Comparison of ENCODE assay signal across 28 cellular contexts in the genomic region with DNA sequence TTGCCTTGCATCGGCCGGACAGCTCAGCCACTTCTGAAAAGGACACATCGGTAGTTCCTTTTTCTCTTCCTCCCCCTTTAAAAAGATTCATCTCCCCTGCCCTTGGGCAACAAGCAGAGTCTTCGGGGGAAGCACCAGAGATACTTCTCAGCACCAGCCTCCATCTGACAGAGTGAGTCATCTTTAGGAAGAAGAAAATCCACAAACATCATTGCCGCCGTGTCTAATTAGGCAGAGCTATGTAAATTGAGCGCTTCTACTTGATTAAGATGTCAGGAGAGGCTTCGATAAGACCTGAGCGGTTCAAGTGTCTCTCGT.
"Had no signal": no experiment of that assay in that cellular context is flagged by ENCODE, and none has a peak within 500 bp of the region (broad histone marks: within the 10 kb centered on the region; RNA-seq: fewer than 3 reads in every experiment).

No MANE protein-coding gene starts in this region.

- H3K27ac ChIP-seq: brain microvascular endothelial cell, esophagus muscularis mucosa, foreskin keratinocyte, gastrocnemius medialis, heart left ventricle, WERI-Rb-1 had no signal

- H3K27me3 ChIP-seq: brain microvascular endothelial cell had no signal

- H3K4me3 ChIP-seq: esophagus muscularis mucosa, gastrocnemius medialis, heart left ventricle had no signal

- H3K36me3 ChIP-seq: brain microvascular endothelial cell, esophagus muscularis mucosa, gastrocnemius medialis, heart left ventricle, WERI-Rb-1 had no signal

- H3K9me3 ChIP-seq: esophagus muscularis mucosa, gastrocnemius medialis, heart left ventricle had no signal

- H3K4me1 ChIP-seq: esophagus muscularis mucosa, foreskin keratinocyte, gastrocnemius medialis, heart left ventricle had no signal

- ATAC-seq: activated CD4-positive, CD25-positive, alpha-beta regulatory T cell treated with anti-CD3 and anti-CD28 coated beads, Interleukin-2, amount 50 U/mL, for 24 hours; activated CD8-positive, alpha-beta T cell treated with anti-CD3 and anti-CD28 coated beads for 36 hours; activated T-cell treated with anti-CD3 and anti-CD28 coated beads, Interleukin-2, amount 50 U/mL, for 4 hours; activated T-helper 17 cell treated with anti-CD3 and anti-CD28 coated beads, Interleukin-2, amount 50 U/mL, for 72 hours; effector memory CD8-positive, alpha-beta T cell; foreskin keratinocyte; gastrocnemius medialis; heart left ventricle had no signal

- DNase-seq: activated B cell treated with CpG ODN at 0.5 μM for 24 hours; activated CD4-positive, alpha-beta T cell treated with anti-CD3 and anti-CD28 coated beads for 48 hours; activated CD4-positive, alpha-beta T cell treated with anti-CD3 and anti-CD28 coated beads, Interleukin-2, amount 50 U/mL, for 1 hour; activated CD4-positive, alpha-beta T cell treated with anti-CD3 and anti-CD28 coated beads, Interleukin-2, amount 50 U/mL, for 48 hours; activated CD8-positive, alpha-beta memory T cell treated with anti-CD3 and anti-CD28 coated beads for 24 hours; activated CD8-positive, alpha-beta T cell treated with anti-CD3 and anti-CD28 coated beads for 36 hours; activated effector memory CD4-positive, alpha-beta T cell treated with Interleukin-2 at 50 U/mL for 16 hours; activated gamma-delta T cell treated with Interleukin-2 at 50 U/mL for 16 hours; activated naive CD4-positive, alpha-beta T cell treated with anti-CD3 and anti-CD28 coated beads, Interleukin-2, amount 50 U/mL, for 16 hours; activated naive CD4-positive, alpha-beta T cell treated with Interleukin-2 at 50 U/mL for 16 hours; activated T-cell treated with anti-CD3 and anti-CD28 coated beads, Interleukin-2, amount 50 U/mL, for 4 hours; amniotic stem cell; anterior cingulate cortex; brain microvascular endothelial cell; cortex of kidney; dermis blood vessel endothelial cell; effector CD4-positive, alpha-beta T cell; effector memory CD8-positive, alpha-beta T cell; erythroblast; foreskin keratinocyte; gastrocnemius medialis; glutamatergic neuron; T1000; WERI-Rb-1 had no signal
